In the genomic region with DNA sequence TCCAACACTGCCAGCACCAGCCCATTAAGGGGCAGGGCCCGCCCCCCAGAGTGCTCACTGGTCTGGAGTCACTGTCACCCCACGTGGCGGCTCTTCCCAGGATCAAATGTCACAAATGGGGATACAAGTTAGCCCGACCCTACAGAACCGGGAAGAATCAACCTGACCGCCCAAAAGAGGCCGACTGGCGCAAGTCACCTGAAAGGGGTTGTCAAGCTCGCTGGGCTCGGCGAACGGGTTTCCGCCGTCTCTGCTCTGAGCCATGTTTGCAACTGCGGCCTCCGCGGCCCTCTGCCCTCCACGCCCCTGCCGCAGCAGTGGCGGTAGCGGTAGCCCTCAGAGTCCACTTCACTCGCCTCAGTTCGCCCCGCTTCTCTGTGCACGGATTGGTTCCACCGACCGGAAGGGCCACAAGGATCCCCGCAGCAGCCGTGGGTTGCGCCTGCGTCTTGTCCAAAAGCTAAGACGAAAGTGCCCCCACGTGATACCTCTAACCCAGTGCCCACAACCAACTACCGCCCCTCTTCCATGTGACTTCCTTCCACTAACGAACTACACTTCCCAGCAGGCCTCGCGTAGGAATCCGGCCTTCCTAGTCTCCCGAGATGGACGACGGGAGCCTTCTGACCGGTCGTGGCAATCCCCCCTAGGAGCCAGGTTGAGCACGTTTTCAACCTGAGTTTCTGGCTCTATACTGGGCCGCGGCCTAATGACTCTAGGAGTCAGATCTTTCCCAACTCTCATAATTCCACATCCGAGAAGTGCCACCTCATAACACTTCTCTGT, we compare ENCODE assay signal across 1 cellular context.
TF ChIP-seq lines count a peak whose summit lies in the region.

Gene SCAMP3, minus strand, starts transcription at position 473 of the 786 bp plus-strand sequence. Its CDS starts 209 bp downstream, at position 264.

TF ChIP-seq in HepG2, 621 proteins besides CTCF, POLR2A, EP300 and RAD21 (continued from another document and continues in another):
- TF ChIP-seq, protein P1, sequence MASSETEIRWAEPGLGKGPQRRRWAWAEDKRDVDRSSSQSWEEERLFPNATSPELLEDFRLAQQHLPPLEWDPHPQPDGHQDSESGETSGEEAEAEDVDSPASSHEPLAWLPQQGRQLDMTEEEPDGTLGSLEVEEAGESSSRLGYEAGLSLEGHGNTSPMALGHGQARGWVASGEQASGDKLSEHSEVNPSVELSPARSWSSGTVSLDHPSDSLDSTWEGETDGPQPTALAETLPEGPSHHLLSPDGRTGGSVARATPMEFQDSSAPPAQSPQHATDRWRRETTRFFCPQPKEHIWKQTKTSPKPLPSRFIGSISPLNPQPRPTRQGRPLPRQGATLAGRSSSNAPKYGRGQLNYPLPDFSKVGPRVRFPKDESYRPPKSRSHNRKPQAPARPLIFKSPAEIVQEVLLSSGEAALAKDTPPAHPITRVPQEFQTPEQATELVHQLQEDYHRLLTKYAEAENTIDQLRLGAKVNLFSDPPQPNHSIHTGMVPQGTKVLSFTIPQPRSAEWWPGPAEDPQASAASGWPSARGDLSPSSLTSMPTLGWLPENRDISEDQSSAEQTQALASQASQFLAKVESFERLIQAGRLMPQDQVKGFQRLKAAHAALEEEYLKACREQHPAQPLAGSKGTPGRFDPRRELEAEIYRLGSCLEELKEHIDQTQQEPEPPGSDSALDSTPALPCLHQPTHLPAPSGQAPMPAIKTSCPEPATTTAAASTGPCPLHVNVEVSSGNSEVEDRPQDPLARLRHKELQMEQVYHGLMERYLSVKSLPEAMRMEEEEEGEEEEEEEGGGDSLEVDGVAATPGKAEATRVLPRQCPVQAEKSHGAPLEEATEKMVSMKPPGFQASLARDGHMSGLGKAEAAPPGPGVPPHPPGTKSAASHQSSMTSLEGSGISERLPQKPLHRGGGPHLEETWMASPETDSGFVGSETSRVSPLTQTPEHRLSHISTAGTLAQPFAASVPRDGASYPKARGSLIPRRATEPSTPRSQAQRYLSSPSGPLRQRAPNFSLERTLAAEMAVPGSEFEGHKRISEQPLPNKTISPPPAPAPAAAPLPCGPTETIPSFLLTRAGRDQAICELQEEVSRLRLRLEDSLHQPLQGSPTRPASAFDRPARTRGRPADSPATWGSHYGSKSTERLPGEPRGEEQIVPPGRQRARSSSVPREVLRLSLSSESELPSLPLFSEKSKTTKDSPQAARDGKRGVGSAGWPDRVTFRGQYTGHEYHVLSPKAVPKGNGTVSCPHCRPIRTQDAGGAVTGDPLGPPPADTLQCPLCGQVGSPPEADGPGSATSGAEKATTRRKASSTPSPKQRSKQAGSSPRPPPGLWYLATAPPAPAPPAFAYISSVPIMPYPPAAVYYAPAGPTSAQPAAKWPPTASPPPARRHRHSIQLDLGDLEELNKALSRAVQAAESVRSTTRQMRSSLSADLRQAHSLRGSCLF (CRISPR knock-in tag; IDR thresholded peaks at IDR 0.05; ENCODE audit: borderline replicate concordance), result no peak
- TF ChIP-seq ZNF367 (CRISPR knock-in tag; IDR thresholded peaks at IDR 0.05; ENCODE audit: borderline replicate concordance), result no peak
- TF ChIP-seq HNRNPL (IDR thresholded peaks at IDR 0.05; ENCODE audit: low read depth, low read length), result no peak; the same call in 1 of the 2 replicates
- TF ChIP-seq ZBTB38 (CRISPR knock-in tag; IDR thresholded peaks at IDR 0.05), result peak; percentile 74; the same call in 1 of the 2 replicates
- no peak for TF ChIP-seq ZNF136 (CRISPR knock-in tag; IDR thresholded peaks at IDR 0.05; ENCODE audit: low read depth)
- TF ChIP-seq ZSCAN22 (CRISPR knock-in tag; IDR thresholded peaks at IDR 0.05), result no peak
- TF ChIP-seq ATF6 (CRISPR knock-in tag; conservative IDR thresholded peaks at IDR 0.05), result no peak
- TF ChIP-seq U2AF2 (IDR thresholded peaks at IDR 0.05; ENCODE audit: low read depth, low read length), result no peak
- TF ChIP-seq, protein P2, sequence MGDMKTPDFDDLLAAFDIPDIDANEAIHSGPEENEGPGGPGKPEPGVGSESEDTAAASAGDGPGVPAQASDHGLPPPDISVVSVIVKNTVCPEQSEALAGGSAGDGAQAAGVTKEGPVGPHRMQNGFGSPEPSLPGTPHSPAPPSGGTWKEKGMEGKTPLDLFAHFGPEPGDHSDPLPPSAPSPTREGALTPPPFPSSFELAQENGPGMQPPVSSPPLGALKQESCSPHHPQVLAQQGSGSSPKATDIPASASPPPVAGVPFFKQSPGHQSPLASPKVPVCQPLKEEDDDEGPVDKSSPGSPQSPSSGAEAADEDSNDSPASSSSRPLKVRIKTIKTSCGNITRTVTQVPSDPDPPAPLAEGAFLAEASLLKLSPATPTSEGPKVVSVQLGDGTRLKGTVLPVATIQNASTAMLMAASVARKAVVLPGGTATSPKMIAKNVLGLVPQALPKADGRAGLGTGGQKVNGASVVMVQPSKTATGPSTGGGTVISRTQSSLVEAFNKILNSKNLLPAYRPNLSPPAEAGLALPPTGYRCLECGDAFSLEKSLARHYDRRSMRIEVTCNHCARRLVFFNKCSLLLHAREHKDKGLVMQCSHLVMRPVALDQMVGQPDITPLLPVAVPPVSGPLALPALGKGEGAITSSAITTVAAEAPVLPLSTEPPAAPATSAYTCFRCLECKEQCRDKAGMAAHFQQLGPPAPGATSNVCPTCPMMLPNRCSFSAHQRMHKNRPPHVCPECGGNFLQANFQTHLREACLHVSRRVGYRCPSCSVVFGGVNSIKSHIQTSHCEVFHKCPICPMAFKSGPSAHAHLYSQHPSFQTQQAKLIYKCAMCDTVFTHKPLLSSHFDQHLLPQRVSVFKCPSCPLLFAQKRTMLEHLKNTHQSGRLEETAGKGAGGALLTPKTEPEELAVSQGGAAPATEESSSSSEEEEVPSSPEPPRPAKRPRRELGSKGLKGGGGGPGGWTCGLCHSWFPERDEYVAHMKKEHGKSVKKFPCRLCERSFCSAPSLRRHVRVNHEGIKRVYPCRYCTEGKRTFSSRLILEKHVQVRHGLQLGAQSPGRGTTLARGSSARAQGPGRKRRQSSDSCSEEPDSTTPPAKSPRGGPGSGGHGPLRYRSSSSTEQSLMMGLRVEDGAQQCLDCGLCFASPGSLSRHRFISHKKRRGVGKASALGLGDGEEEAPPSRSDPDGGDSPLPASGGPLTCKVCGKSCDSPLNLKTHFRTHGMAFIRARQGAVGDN (CRISPR knock-in tag; IDR thresholded peaks at IDR 0.05), result peak; percentile 97
- peak; percentile 80 for TF ChIP-seq WIZ (CRISPR knock-in tag; IDR thresholded peaks at IDR 0.05)
- TF ChIP-seq BCL6 (CRISPR knock-in tag; IDR thresholded peaks at IDR 0.05), result peak; percentile 28; the same call in 1 of the 2 replicates
- TF ChIP-seq, protein P3, sequence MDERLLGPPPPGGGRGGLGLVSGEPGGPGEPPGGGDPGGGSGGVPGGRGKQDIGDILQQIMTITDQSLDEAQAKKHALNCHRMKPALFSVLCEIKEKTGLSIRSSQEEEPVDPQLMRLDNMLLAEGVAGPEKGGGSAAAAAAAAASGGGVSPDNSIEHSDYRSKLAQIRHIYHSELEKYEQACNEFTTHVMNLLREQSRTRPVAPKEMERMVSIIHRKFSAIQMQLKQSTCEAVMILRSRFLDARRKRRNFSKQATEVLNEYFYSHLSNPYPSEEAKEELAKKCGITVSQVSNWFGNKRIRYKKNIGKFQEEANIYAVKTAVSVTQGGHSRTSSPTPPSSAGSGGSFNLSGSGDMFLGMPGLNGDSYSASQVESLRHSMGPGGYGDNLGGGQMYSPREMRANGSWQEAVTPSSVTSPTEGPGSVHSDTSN (CRISPR knock-in tag; IDR thresholded peaks at IDR 0.05), result no peak
- 0 out of 2 replicates have a peak, but pooled peaks have one; percentile 52 for TF ChIP-seq KLF11 (CRISPR knock-in tag; IDR thresholded peaks at IDR 0.05)
- TF ChIP-seq DMAP1 (CRISPR knock-in tag; IDR thresholded peaks at IDR 0.05), result peak; percentile 89
- peak; percentile 82; the same call in 1 of the 2 replicates for TF ChIP-seq DR1 (CRISPR knock-in tag; IDR thresholded peaks at IDR 0.05)
- TF ChIP-seq, protein P4, sequence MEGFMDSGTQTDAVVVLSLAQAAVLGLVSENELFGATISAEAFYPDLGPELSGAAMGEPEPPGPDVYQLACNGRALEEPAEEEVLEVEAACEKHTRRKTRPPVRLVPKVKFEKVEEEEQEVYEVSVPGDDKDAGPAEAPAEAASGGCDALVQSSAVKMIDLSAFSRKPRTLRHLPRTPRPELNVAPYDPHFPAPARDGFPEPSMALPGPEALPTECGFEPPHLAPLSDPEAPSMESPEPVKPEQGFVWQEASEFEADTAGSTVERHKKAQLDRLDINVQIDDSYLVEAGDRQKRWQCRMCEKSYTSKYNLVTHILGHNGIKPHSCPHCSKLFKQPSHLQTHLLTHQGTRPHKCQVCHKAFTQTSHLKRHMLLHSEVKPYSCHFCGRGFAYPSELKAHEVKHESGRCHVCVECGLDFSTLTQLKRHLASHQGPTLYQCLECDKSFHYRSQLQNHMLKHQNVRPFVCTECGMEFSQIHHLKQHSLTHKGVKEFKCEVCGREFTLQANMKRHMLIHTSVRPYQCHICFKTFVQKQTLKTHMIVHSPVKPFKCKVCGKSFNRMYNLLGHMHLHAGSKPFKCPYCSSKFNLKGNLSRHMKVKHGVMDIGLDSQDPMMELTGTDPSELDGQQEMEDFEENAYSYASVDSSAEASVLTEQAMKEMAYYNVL (CRISPR knock-in tag; IDR thresholded peaks at IDR 0.05; ENCODE audit: borderline replicate concordance), result peak; percentile 78; the same call in 1 of the 2 replicates
- TF ChIP-seq ZNF484 (CRISPR knock-in tag; IDR thresholded peaks at IDR 0.05; ENCODE audit: borderline replicate concordance, low read depth), result no peak
- TF ChIP-seq ATAD3A (CRISPR knock-in tag; IDR thresholded peaks at IDR 0.05), result no peak
- no peak; the same call in 1 of the 2 replicates for TF ChIP-seq GPN1 (CRISPR knock-in tag; IDR thresholded peaks at IDR 0.05; ENCODE audit: borderline replicate concordance)
- peak; percentile 62; the same call in 1 of the 2 replicates for TF ChIP-seq DRAP1 (CRISPR knock-in tag; IDR thresholded peaks at IDR 0.05)
- TF ChIP-seq HNRNPH1 (optimal IDR thresholded peaks at IDR 0.05; ENCODE audit: low read depth, low read length), result peak; percentile 79
- 0 out of 2 replicates have a peak, but pooled peaks have one; percentile 18 for TF ChIP-seq FOXO1 (CRISPR knock-in tag; IDR thresholded peaks at IDR 0.05)
- peak; percentile 50; the same call in 1 of the 2 replicates for TF ChIP-seq ZNF138 (CRISPR knock-in tag; IDR thresholded peaks at IDR 0.05; ENCODE audit: low read depth)
- TF ChIP-seq, protein P5, sequence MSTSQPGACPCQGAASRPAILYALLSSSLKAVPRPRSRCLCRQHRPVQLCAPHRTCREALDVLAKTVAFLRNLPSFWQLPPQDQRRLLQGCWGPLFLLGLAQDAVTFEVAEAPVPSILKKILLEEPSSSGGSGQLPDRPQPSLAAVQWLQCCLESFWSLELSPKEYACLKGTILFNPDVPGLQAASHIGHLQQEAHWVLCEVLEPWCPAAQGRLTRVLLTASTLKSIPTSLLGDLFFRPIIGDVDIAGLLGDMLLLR (CRISPR knock-in tag; IDR thresholded peaks at IDR 0.05), result peak; percentile 94; the same call in 1 of the 2 replicates
- TF ChIP-seq, protein P6, sequence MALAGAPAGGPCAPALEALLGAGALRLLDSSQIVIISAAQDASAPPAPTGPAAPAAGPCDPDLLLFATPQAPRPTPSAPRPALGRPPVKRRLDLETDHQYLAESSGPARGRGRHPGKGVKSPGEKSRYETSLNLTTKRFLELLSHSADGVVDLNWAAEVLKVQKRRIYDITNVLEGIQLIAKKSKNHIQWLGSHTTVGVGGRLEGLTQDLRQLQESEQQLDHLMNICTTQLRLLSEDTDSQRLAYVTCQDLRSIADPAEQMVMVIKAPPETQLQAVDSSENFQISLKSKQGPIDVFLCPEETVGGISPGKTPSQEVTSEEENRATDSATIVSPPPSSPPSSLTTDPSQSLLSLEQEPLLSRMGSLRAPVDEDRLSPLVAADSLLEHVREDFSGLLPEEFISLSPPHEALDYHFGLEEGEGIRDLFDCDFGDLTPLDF (CRISPR knock-in tag; IDR thresholded peaks at IDR 0.05), result peak; percentile 24; the same call in 1 of the 2 replicates
- TF ChIP-seq NBN (conservative IDR thresholded peaks at IDR 0.05), result no peak
- TF ChIP-seq ZNF75D (CRISPR knock-in tag; IDR thresholded peaks at IDR 0.05; ENCODE audit: borderline replicate concordance), result no peak
- peak; percentile 48 for TF ChIP-seq ZNF605 (CRISPR knock-in tag; IDR thresholded peaks at IDR 0.05)
- TF ChIP-seq BATF2 (CRISPR knock-in tag; IDR thresholded peaks at IDR 0.05), result peak; percentile 58; the same call in 1 of the 2 replicates
- TF ChIP-seq, protein P7, sequence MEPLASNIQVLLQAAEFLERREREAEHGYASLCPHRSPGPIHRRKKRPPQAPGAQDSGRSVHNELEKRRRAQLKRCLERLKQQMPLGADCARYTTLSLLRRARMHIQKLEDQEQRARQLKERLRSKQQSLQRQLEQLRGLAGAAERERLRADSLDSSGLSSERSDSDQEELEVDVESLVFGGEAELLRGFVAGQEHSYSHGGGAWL (CRISPR knock-in tag; IDR thresholded peaks at IDR 0.05), result peak; percentile 79
- no peak for TF ChIP-seq ZNF660 (CRISPR knock-in tag; IDR thresholded peaks at IDR 0.05; ENCODE audit: borderline replicate concordance, low read depth)
- TF ChIP-seq TARDBP (CRISPR knock-in tag; IDR thresholded peaks at IDR 0.05), result peak; percentile 82
- TF ChIP-seq CC2D1A (CRISPR knock-in tag; IDR thresholded peaks at IDR 0.05), result no peak
- TF ChIP-seq CCDC6 (CRISPR knock-in tag; IDR thresholded peaks at IDR 0.05), result peak; percentile 66; the same call in 1 of the 2 replicates
- peak; percentile 58 for TF ChIP-seq ASH2L (IDR thresholded peaks at IDR 0.05; ENCODE audit: insufficient read length, low read depth, low read length)
- TF ChIP-seq NCOA1 (CRISPR knock-in tag; IDR thresholded peaks at IDR 0.05), result peak; percentile 93
- no peak for TF ChIP-seq TBX3 (IDR thresholded peaks at IDR 0.05; ENCODE audit: borderline replicate concordance)
- no peak for TF ChIP-seq ZNF207 (IDR thresholded peaks at IDR 0.05; ENCODE audit: borderline replicate concordance)
